ENCODE assay signal across 1 cellular context in the genomic region with DNA sequence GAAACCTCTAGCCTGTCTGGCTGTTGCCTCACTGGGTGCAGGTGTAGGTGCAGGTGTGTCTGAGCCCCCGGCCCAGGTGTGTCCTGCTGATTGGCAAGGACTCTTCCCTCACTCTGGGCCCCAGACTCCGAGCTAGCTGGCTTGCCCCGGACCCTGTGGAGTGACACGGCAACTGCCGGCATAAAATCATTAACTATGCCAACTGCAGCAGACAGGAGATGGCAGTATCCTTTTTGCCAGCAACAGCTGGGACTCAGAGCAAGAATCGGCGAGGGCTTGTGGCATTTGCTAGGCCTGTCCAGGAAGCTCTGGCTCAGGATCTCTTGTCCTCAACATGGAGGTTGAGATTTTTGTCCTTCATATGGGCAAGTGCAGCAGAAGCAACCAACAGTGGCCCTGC.
A peak's percentile ranks its signal among the peaks of the same experiment; 100 is the strongest.
TF ChIP-seq lines count a peak whose summit lies in the region.

No MANE protein-coding gene starts in this region.

TF ChIP-seq in HepG2, 621 proteins besides CTCF, POLR2A, EP300 and RAD21:
- TF ChIP-seq, protein P1, sequence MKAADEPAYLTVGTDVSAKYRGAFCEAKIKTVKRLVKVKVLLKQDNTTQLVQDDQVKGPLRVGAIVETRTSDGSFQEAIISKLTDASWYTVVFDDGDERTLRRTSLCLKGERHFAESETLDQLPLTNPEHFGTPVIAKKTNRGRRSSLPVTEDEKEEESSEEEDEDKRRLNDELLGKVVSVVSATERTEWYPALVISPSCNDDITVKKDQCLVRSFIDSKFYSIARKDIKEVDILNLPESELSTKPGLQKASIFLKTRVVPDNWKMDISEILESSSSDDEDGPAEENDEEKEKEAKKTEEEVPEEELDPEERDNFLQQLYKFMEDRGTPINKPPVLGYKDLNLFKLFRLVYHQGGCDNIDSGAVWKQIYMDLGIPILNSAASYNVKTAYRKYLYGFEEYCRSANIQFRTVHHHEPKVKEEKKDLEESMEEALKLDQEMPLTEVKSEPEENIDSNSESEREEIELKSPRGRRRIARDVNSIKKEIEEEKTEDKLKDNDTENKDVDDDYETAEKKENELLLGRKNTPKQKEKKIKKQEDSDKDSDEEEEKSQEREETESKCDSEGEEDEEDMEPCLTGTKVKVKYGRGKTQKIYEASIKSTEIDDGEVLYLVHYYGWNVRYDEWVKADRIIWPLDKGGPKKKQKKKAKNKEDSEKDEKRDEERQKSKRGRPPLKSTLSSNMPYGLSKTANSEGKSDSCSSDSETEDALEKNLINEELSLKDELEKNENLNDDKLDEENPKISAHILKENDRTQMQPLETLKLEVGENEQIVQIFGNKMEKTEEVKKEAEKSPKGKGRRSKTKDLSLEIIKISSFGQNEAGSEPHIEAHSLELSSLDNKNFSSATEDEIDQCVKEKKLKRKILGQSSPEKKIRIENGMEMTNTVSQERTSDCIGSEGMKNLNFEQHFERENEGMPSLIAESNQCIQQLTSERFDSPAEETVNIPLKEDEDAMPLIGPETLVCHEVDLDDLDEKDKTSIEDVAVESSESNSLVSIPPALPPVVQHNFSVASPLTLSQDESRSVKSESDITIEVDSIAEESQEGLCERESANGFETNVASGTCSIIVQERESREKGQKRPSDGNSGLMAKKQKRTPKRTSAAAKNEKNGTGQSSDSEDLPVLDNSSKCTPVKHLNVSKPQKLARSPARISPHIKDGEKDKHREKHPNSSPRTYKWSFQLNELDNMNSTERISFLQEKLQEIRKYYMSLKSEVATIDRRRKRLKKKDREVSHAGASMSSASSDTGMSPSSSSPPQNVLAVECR (CRISPR knock-in tag; IDR thresholded peaks at IDR 0.05; ENCODE audit: borderline replicate concordance), result no peak
- 0 out of 2 replicates have a peak, but pooled peaks have one; percentile 21 for TF ChIP-seq ZNF766 (CRISPR knock-in tag; IDR thresholded peaks at IDR 0.05; ENCODE audit: borderline replicate concordance)
